In the genomic region with DNA sequence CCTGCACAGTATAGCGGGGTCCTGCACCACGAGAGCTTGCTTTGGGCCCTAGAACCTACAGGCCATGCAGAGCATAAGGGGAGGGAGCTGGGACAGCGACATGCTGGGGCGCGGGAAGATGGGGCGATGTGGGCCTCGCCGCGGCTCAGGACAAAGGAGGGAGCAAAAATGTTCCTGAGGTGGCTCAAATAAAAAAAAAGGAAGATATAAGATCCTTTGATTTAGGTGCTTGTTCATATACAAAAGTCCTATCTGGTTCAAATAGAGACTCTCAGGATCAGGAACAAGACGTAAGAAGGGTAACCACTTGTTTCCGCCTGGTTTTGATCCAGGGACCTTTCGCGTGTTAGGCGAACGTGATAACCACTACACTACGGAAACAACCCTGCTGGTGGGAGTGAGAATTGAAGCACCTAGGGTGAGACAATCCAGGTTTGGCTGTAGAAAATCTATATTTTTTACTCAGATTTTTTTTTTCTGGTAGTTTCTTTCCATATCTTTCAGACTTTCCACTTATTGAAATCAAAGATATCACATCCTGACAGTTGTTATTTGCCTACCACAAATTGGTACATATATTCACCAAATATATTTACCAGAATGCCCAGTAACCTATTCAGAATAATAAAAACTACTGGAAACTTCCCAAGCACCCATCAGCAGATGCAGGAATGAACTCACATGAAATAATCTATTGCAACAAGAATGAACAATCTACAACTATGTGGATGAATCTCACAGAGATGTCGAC, we compare ENCODE assay signal across 8 cellular contexts.
DNase-seq lines count a peak whose midpoint lies in the region; ATAC-seq, FAIRE-seq and TF ChIP-seq lines count a peak whose summit lies in the region.

No MANE protein-coding gene starts in this region.

- peak overlapping the region; percentile 72 for H3K27ac Mint-ChIP-seq in activated naive CD4-positive, alpha-beta T cell treated with anti-CD3 and anti-CD28 coated beads, Interleukin-2, amount 50 U/mL, for 24 hours

- H3K27me3 ChIP-seq in HepG2 (ENCODE audit: control insufficient read depth in 1 of 2, insufficient read depth in 2 of 2, low read length in 2 of 2): no peaks in the 10 kb centered on the region

- no peak overlapping the region for H2AFZ ChIP-seq in HepG2 (ENCODE audit: low read length)

- BruUV-seq in HepG2 (replicated peaks; lab: Mats Ljungman, UMichigan): no TSS peak

- no peak for TF ChIP-seq RAD21 in HepG2 (CRISPR knock-in tag; IDR thresholded peaks at IDR 0.05)

- DNase-seq in 8988T (peak; percentile 59), NCI-H2227 (lab: John Stamatoyannopoulos, UW; ENCODE audit: unreplicated experiment) (peak; percentile 86), HepG2 (ENCODE audit: low spot score) (peak; percentile 81)

- WGBS in HepG2 (ENCODE audit: low lambda C conversion rate): 48% methylated on average over 17 of the region's 17 CpGs

- H3K4me3 ChIP-seq in GM12875 (ENCODE audit: low read depth, low read length) (no peak overlapping the region), HepG2 (replicated peaks in 1 of 3; ENCODE audit: insufficient read depth in 1 of 3, low read depth in 2 of 3, low read length in 3 of 3) (peak overlapping the region; percentile 51 to 54 (median 51))

- ATAC-seq in HepG2: peak; percentile 94
- ATAC-seq in HG03175 (IDR thresholded peaks at IDR 0.05; ENCODE audit: unreplicated experiment): no peak
- ATAC-seq in GM18519 (IDR thresholded peaks at IDR 0.05; ENCODE audit: low FRiP score, unreplicated experiment): no peak
- no peak for ATAC-seq in HG02885 (IDR thresholded peaks at IDR 0.05; ENCODE audit: poor library complexity, unreplicated experiment)

- CTCF ChIA-PET in HepG2 (lab: Yijun Ruan, JAX; ENCODE audit: low intra/inter-chr PET ratio, low total read pairs): no interaction called here

- no peaks in the 10 kb centered on the region for H4K20me1 ChIP-seq in HepG2 (ENCODE audit: insufficient read depth, low read length)

- peaks cover 19% of the 10 kb centered on the region for H3K4me1 ChIP-seq in HepG2 (ENCODE audit: insufficient read depth, low read length)

- intact Hi-C loops in HepG2 (cut with micrococcal nuclease; ENCODE audit: unreplicated experiment): no loop called here

- no peaks in the 10 kb centered on the region for H3K79me2 ChIP-seq in HepG2 (ENCODE audit: insufficient read depth, low read length)

- no peaks in the 10 kb centered on the region for H3K36me3 ChIP-seq in HepG2 (replicated peaks in 1 of 2; ENCODE audit: control insufficient read depth in 1 of 2, insufficient read depth in 2 of 2, low read length in 2 of 2)

- no peak for TF ChIP-seq EP300 in HepG2 (IDR thresholded peaks at IDR 0.05; ENCODE audit: low read depth in 2 of 2, low read length in 2 of 2)
- TF ChIP-seq EP300 in HepG2 (CRISPR knock-in tag; IDR thresholded peaks at IDR 0.05; ENCODE audit: borderline replicate concordance): no peak

- peaks cover 42% of the 10 kb centered on the region for H3K27me3 Mint-ChIP-seq in activated naive CD4-positive, alpha-beta T cell treated with anti-CD3 and anti-CD28 coated beads, Interleukin-2, amount 50 U/mL, for 24 hours

- in situ Hi-C loops in HepG2 (cut with HindIII; ENCODE audit: extremely low pct_ligation_motif_present, low pct_unique_long_range_greater_than_20kb): no loop called here

- H3K9me3 ChIP-seq in HepG2 (ENCODE audit: low read length): no peaks in the 10 kb centered on the region

- H3K4me2 ChIP-seq in HepG2 (ENCODE audit: low read depth, low read length): peak overlapping the region; percentile 75

- H3K4me1 Mint-ChIP-seq in activated naive CD4-positive, alpha-beta T cell treated with anti-CD3 and anti-CD28 coated beads, Interleukin-2, amount 50 U/mL, for 24 hours: no peaks in the 10 kb centered on the region

- TF ChIP-seq CTCF in GM12875 (IDR thresholded peaks at IDR 0.05; ENCODE audit: borderline replicate concordance, insufficient read depth, low read depth, low read length) (peak; percentile 30; the same call in 1 of the 2 replicates), HepG2 (CRISPR knock-in tag; IDR thresholded peaks at IDR 0.05) (peak; percentile 60)

- peak; percentile 86 for FAIRE-seq in HepG2 (lab: Jason Lieb, UNC)

- H3K9me3 Mint-ChIP-seq in activated naive CD4-positive, alpha-beta T cell treated with anti-CD3 and anti-CD28 coated beads, Interleukin-2, amount 50 U/mL, for 24 hours: no peaks in the 10 kb centered on the region

- no peak for TF ChIP-seq POLR2A in HepG2 (IDR thresholded peaks at IDR 0.05; ENCODE audit: insufficient read depth in 1 of 2, low read depth in 2 of 2, low read length in 2 of 2)

- 0 out of 2 replicates have a peak overlapping the region, but pooled peaks have one; percentile 12 for H3K9ac ChIP-seq in HepG2 (ENCODE audit: insufficient read depth, low read depth, low read length)

- no peak overlapping the region for H3K27ac ChIP-seq in HepG2 (ENCODE audit: extremely low read length, insufficient read depth, low read length)

- POLR2A ChIA-PET in HepG2 (lab: Yijun Ruan, JAX): no interaction called here

- H3K36me3 Mint-ChIP-seq in activated naive CD4-positive, alpha-beta T cell treated with anti-CD3 and anti-CD28 coated beads, Interleukin-2, amount 50 U/mL, for 24 hours: no peaks in the 10 kb centered on the region

- H3K4me3 Mint-ChIP-seq in activated naive CD4-positive, alpha-beta T cell treated with anti-CD3 and anti-CD28 coated beads, Interleukin-2, amount 50 U/mL, for 24 hours: no peak overlapping the region

TF ChIP-seq in HepG2, 621 proteins besides CTCF, POLR2A, EP300 and RAD21 (continues in another document):
- TF ChIP-seq, protein P1, sequence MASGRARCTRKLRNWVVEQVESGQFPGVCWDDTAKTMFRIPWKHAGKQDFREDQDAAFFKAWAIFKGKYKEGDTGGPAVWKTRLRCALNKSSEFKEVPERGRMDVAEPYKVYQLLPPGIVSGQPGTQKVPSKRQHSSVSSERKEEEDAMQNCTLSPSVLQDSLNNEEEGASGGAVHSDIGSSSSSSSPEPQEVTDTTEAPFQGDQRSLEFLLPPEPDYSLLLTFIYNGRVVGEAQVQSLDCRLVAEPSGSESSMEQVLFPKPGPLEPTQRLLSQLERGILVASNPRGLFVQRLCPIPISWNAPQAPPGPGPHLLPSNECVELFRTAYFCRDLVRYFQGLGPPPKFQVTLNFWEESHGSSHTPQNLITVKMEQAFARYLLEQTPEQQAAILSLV (CRISPR knock-in tag; IDR thresholded peaks at IDR 0.05; ENCODE audit: borderline replicate concordance): no peak
- TF ChIP-seq KDM5A (IDR thresholded peaks at IDR 0.05; ENCODE audit: borderline replicate concordance, low read length) (no peak), ZNF510 (CRISPR knock-in tag; IDR thresholded peaks at IDR 0.05; ENCODE audit: low read depth) (no peak), TBL1XR1 (IDR thresholded peaks at IDR 0.05; ENCODE audit: borderline replicate concordance, low read length, partially characterized antibody) (no peak), ZNF530 (CRISPR knock-in tag; IDR thresholded peaks at IDR 0.05; ENCODE audit: low read depth) (no peak), ZNF234 (CRISPR knock-in tag; conservative IDR thresholded peaks at IDR 0.05) (no peak), ZNF224 (CRISPR knock-in tag; IDR thresholded peaks at IDR 0.05) (no peak), ZNF367 (CRISPR knock-in tag; IDR thresholded peaks at IDR 0.05; ENCODE audit: borderline replicate concordance) (no peak), STAG1 (CRISPR knock-in tag; IDR thresholded peaks at IDR 0.05) (no peak; the same call in 1 of the 2 replicates), ZBTB38 (CRISPR knock-in tag; IDR thresholded peaks at IDR 0.05) (no peak)
- TF ChIP-seq, protein P2, sequence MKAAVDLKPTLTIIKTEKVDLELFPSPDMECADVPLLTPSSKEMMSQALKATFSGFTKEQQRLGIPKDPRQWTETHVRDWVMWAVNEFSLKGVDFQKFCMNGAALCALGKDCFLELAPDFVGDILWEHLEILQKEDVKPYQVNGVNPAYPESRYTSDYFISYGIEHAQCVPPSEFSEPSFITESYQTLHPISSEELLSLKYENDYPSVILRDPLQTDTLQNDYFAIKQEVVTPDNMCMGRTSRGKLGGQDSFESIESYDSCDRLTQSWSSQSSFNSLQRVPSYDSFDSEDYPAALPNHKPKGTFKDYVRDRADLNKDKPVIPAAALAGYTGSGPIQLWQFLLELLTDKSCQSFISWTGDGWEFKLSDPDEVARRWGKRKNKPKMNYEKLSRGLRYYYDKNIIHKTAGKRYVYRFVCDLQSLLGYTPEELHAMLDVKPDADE (CRISPR knock-in tag; IDR thresholded peaks at IDR 0.05): no peak
- TF ChIP-seq, protein P3, sequence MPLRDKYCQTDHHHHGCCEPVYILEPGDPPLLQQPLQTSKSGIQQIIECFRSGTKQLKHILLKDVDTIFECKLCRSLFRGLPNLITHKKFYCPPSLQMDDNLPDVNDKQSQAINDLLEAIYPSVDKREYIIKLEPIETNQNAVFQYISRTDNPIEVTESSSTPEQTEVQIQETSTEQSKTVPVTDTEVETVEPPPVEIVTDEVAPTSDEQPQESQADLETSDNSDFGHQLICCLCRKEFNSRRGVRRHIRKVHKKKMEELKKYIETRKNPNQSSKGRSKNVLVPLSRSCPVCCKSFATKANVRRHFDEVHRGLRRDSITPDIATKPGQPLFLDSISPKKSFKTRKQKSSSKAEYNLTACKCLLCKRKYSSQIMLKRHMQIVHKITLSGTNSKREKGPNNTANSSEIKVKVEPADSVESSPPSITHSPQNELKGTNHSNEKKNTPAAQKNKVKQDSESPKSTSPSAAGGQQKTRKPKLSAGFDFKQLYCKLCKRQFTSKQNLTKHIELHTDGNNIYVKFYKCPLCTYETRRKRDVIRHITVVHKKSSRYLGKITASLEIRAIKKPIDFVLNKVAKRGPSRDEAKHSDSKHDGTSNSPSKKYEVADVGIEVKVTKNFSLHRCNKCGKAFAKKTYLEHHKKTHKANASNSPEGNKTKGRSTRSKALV (CRISPR knock-in tag; IDR thresholded peaks at IDR 0.05): no peak
- TF ChIP-seq, protein P4, sequence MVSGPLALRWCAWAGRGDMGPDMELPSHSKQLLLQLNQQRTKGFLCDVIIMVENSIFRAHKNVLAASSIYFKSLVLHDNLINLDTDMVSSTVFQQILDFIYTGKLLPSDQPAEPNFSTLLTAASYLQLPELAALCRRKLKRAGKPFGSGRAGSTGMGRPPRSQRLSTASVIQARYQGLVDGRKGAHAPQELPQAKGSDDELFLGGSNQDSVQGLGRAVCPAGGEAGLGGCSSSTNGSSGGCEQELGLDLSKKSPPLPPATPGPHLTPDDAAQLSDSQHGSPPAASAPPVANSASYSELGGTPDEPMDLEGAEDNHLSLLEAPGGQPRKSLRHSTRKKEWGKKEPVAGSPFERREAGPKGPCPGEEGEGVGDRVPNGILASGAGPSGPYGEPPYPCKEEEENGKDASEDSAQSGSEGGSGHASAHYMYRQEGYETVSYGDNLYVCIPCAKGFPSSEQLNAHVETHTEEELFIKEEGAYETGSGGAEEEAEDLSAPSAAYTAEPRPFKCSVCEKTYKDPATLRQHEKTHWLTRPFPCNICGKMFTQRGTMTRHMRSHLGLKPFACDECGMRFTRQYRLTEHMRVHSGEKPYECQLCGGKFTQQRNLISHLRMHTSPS (CRISPR knock-in tag; IDR thresholded peaks at IDR 0.05; ENCODE audit: low read depth): no peak
